In genomic region chr5:91332267-91333044, GRCh38 we compare ENCODE assay signal across 8 cellular contexts. TPM values are rescaled to one million over a fixed set of nuclear protein-coding genes. Genes with fewer than 3 reads are reported as not detected.
A peak's percentile ranks its signal among the peaks of the same experiment; 100 is the strongest.
DNase-seq lines count a peak whose midpoint lies in the region; ATAC-seq and TF ChIP-seq lines count a peak whose summit lies in the region.
"Had no signal": no experiment of that assay in that cellular context is flagged by ENCODE, and none has a peak within 500 bp of the region (broad histone marks: within the 10 kb centered on the region; RNA-seq: fewer than 3 reads in every experiment).

No MANE protein-coding gene starts in this region.

- peak overlapping the region; percentile 57 for H2AFZ ChIP-seq in parathyroid adenoma

- H3K4me1 ChIP-seq in parathyroid adenoma = peaks cover 11% of the 10 kb centered on the region
- H3K4me1 ChIP-seq in colonic mucosa = no peaks in the 10 kb centered on the region

- peak; percentile 54 for ATAC-seq in GM21381 (IDR thresholded peaks at IDR 0.05; ENCODE audit: unreplicated experiment)
- ATAC-seq in HG03558 (IDR thresholded peaks at IDR 0.05; ENCODE audit: extremely low read depth, unreplicated experiment) = peak; percentile 64
- ATAC-seq in activated naive CD8-positive, alpha-beta T cell treated with anti-CD3 and anti-CD28 coated beads, Interleukin-2, amount 50 U/mL, for 24 hours = peak; percentile 95

- peak overlapping the region; percentile 78 for H3K27ac Mint-ChIP-seq in activated naive CD8-positive, alpha-beta T cell treated with anti-CD3 and anti-CD28 coated beads, Interleukin-2, amount 50 U/mL, for 24 hours

- H3K27me3 ChIP-seq in parathyroid adenoma (ENCODE audit: control insufficient read depth, insufficient read depth, low read length) = no peaks in the 10 kb centered on the region
- H3K27me3 ChIP-seq in colonic mucosa = no peaks in the 10 kb centered on the region

- H3K4me2 ChIP-seq in parathyroid adenoma (ENCODE audit: low read length) = no peak overlapping the region

- no peaks in the 10 kb centered on the region for H3K36me3 Mint-ChIP-seq in activated naive CD8-positive, alpha-beta T cell treated with anti-CD3 and anti-CD28 coated beads, Interleukin-2, amount 50 U/mL, for 24 hours (ENCODE audit: low read depth)

- TF ChIP-seq CTCF in parathyroid adenoma (IDR thresholded peaks at IDR 0.05) (no peak), colonic mucosa (IDR thresholded peaks at IDR 0.05) (no peak)

- no peak for DNase-seq in activated naive CD8-positive, alpha-beta T cell treated with anti-CD3 and anti-CD28 coated beads, Interleukin-2, amount 50 U/mL, for 24 hours
- DNase-seq in germinal center (ENCODE audit: low spot score) = no peak
- DNase-seq in KG1 (lab: John Stamatoyannopoulos, UW) = no peak
- DNase-seq in colonic mucosa = no peak
- DNase-seq: NCI-H345 had no signal

- H3K4me3 Mint-ChIP-seq in activated naive CD8-positive, alpha-beta T cell treated with anti-CD3 and anti-CD28 coated beads, Interleukin-2, amount 50 U/mL, for 24 hours = no peak overlapping the region

- no peaks in the 10 kb centered on the region for H3K9me3 ChIP-seq in parathyroid adenoma (ENCODE audit: control insufficient read depth, low read length)
- H3K9me3 ChIP-seq in colonic mucosa = no peaks in the 10 kb centered on the region

- H3K9me3 Mint-ChIP-seq in activated naive CD8-positive, alpha-beta T cell treated with anti-CD3 and anti-CD28 coated beads, Interleukin-2, amount 50 U/mL, for 24 hours = no peaks in the 10 kb centered on the region

- no peaks in the 10 kb centered on the region for H3K27me3 Mint-ChIP-seq in activated naive CD8-positive, alpha-beta T cell treated with anti-CD3 and anti-CD28 coated beads, Interleukin-2, amount 50 U/mL, for 24 hours

- H3K79me2 ChIP-seq in parathyroid adenoma = no peaks in the 10 kb centered on the region

- H3K4me3 ChIP-seq in parathyroid adenoma (ENCODE audit: low read depth, low read length) = no peak overlapping the region
- no peak overlapping the region for H3K4me3 ChIP-seq in colonic mucosa

- peaks cover 28% of the 10 kb centered on the region for H3K4me1 Mint-ChIP-seq in activated naive CD8-positive, alpha-beta T cell treated with anti-CD3 and anti-CD28 coated beads, Interleukin-2, amount 50 U/mL, for 24 hours

- H3K9ac ChIP-seq in parathyroid adenoma (no peak overlapping the region), colonic mucosa (ENCODE audit: low read depth in 2 of 2, low read length in 2 of 2) (no peak overlapping the region)

- intact Hi-C loops in colonic mucosa (cut with DNase I) = no loop called here

- H3K36me3 ChIP-seq in parathyroid adenoma (ENCODE audit: control insufficient read depth, insufficient read depth, low read length) (no peaks in the 10 kb centered on the region), colonic mucosa (no peaks in the 10 kb centered on the region)

- H3K27ac ChIP-seq in parathyroid adenoma (no peak overlapping the region), colonic mucosa (no peak overlapping the region)

RNA-seq across cellular contexts. Expression of gene ARRDC3, which starts 50.7 kb away (rescaled TPM):
- 10 to 100 TPM; 28.0 to 37.6 TPM for total RNA-seq in colonic mucosa
